8 cellular contexts compared by ENCODE assay signal in the genomic region with DNA sequence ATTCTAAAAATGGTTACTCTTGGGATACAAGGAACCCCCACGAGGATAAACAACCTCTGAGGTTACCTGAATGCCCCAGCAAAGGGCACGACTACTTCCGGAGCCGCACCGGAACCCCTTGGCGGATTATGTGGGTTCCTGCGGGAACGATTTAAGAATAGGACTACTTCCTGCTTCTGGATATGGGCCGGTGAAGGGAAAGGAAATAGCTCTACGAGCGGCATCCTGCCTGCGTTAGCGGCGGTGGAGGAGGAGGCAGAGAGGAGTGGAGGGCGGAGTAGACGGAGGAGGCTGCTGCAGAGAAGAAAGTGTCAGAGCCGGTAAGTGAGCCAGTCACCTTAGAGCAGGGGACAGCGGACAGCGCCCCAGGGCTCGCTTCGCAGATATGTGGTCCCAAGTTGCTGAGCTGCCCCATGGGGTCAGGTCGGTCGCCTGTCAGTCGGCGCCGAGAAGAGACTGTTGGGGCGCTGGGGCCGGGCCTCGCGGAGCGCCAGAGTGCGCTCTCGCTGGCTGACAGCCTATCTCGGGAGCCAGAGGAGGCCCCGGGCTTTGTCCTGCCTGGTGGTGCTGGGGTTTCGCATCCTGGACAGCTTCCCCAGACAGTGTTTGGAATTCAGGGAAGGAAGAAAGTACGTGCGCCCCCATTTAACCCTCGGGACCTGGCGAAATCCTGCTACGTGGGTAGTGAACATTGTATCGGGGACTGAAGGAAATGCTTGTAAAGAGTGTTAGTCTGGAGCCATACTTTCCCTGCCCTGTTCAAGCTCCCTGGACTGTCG. TPM values are rescaled to one million over a fixed set of nuclear protein-coding genes. Genes with fewer than 3 reads are reported as not detected.
DNase-seq lines count a peak whose midpoint lies in the region; ATAC-seq and TF ChIP-seq lines count a peak whose summit lies in the region.

A gene with protein sequence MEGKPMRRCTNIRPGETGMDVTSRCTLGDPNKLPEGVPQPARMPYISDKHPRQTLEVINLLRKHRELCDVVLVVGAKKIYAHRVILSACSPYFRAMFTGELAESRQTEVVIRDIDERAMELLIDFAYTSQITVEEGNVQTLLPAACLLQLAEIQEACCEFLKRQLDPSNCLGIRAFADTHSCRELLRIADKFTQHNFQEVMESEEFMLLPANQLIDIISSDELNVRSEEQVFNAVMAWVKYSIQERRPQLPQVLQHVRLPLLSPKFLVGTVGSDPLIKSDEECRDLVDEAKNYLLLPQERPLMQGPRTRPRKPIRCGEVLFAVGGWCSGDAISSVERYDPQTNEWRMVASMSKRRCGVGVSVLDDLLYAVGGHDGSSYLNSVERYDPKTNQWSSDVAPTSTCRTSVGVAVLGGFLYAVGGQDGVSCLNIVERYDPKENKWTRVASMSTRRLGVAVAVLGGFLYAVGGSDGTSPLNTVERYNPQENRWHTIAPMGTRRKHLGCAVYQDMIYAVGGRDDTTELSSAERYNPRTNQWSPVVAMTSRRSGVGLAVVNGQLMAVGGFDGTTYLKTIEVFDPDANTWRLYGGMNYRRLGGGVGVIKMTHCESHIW (plus strand): TSS at position 223 of the 779 bp plus-strand sequence. CDS start 1,063 bp downstream, outside the sequence.

- H3K36me3 ChIP-seq in PC-3 (ENCODE audit: low read depth, low read length) = peaks cover 4% of the 10 kb centered on the region; the same call in 1 of the 2 replicates
- H3K36me3 ChIP-seq in mucosa of rectum (ENCODE audit: control insufficient read depth in 2 of 2, insufficient read depth in 2 of 2, low read length in 2 of 2) = no peaks in the 10 kb centered on the region

- no peaks in the 10 kb centered on the region for H3F3A ChIP-seq in PC-3 (ENCODE audit: low read length, unreplicated experiment)

- H3K9me3 ChIP-seq in PC-3 (ENCODE audit: low read length) = no peaks in the 10 kb centered on the region
- no peaks in the 10 kb centered on the region for H3K9me3 ChIP-seq in mucosa of rectum (ENCODE audit: control insufficient read depth in 2 of 2, low read length in 2 of 2)

- peaks cover 20% of the 10 kb centered on the region for H3K4me1 ChIP-seq in PC-3 (ENCODE audit: insufficient read depth, low read length)
- H3K4me1 ChIP-seq in mucosa of rectum (ENCODE audit: control insufficient read depth in 2 of 2, insufficient read depth in 2 of 2, low read length in 2 of 2) = peaks cover 0 to 4% of the 10 kb centered on the region in 2 donors

- H3K4me3 ChIP-seq in PC-3 (ENCODE audit: low read length) (peak within 1 kb of the TSS; percentile 72), mucosa of rectum (ENCODE audit: low read length in 2 of 2) (peak within 1 kb of the TSS; percentile 86 to 98)

- CTCF ChIA-PET in PC-3 (lab: Charles Lee) = interaction anchor here (0.7 to 1.0 kb wide), 5 partner anchors 24 to 268 kb away, joined by 3 to 4 read pairs (median 3); no protein-coding TSS in a partner anchor

- intact Hi-C loops in PC-3 (cut with micrococcal nuclease) = loop anchor here (1.0 to 10.0 kb wide), 7 partner anchors 66 to 970 kb away; partner anchors contain the start of genes CENPL and DARS2

- peak; percentile 1; the same call in 1 of the 2 replicates for TF ChIP-seq RAD21 in Ishikawa (IDR thresholded peaks at IDR 0.05; ENCODE audit: low read depth)

- DNase-seq in DMS153 treated with DMSO at 0.1 percent for 48 hours (lab: John Stamatoyannopoulos, UW; ENCODE audit: unreplicated experiment) (peak; percentile 96), PC-3 (peak; percentile 100), activated T-cell treated with anti-CD3 and anti-CD28 coated beads for 48 hours (ENCODE audit: low read depth) (peak; percentile 77), erythroblast (lab: John Stamatoyannopoulos, UW) (peak; percentile 93 to 94)
- DNase-seq in stimulated activated CD8-positive, alpha-beta memory T cell treated with anti-CD3 and anti-CD28 coated beads, Interleukin-4, amount 100 ng/mL, for 48 hours = peak; percentile 86

- H2AFZ ChIP-seq in PC-3 (ENCODE audit: low read length) = peak within 1 kb of the TSS; percentile 87

- H3K9ac ChIP-seq in PC-3 (ENCODE audit: low read length) = peak within 1 kb of the TSS; percentile 68
- peak within 1 kb of the TSS; percentile 84 to 95 for H3K9ac ChIP-seq in mucosa of rectum (ENCODE audit: low read depth in 1 of 2, low read length in 2 of 2)

- ATAC-seq in GM21576 (IDR thresholded peaks at IDR 0.05; ENCODE audit: unreplicated experiment) = peak; percentile 96
- peak; percentile 97 for ATAC-seq in PC-3

- POLR2A ChIA-PET in PC-3 (lab: Charles Lee; ENCODE audit: unreplicated experiment) = interaction anchor here (0.5 to 1.0 kb wide), 9 partner anchors 33 to 285 kb away, joined by 3 to 12 read pairs (median 6); partner anchors contain the start of genes CENPL, DARS2 and PRDX6

- peak; percentile 42; the same call in 1 of the 2 replicates for TF ChIP-seq EP300 in Ishikawa (IDR thresholded peaks at IDR 0.05; ENCODE audit: borderline replicate concordance)

- H3K9me2 ChIP-seq in PC-3 (replicated peaks; ENCODE audit: low read length) = no peaks in the 10 kb centered on the region

- peak; percentile 97 for TF ChIP-seq POLR2A in erythroblast (IDR thresholded peaks at IDR 0.05; ENCODE audit: low read length)

- peaks cover 12% of the 10 kb centered on the region; the same call in 1 of the 2 replicates for H4K20me1 ChIP-seq in PC-3 (ENCODE audit: low read length)

- BruUV-seq in PC-3 (replicated peaks; lab: Mats Ljungman, UMichigan) = TSS peak; percentile 72

- H3K27me3 ChIP-seq in PC-3 (ENCODE audit: low read length) (no peaks in the 10 kb centered on the region), mucosa of rectum (ENCODE audit: control insufficient read depth in 2 of 2, insufficient read depth in 2 of 2, low read length in 2 of 2) (peaks cover 2 to 14% of the 10 kb centered on the region in 2 donors)

- H3K4me2 ChIP-seq in PC-3 (ENCODE audit: low read length) = peak within 1 kb of the TSS; percentile 86

- H3K27ac ChIP-seq in PC-3 (ENCODE audit: low read length) = peak within 1 kb of the TSS; percentile 33
- peak within 1 kb of the TSS; percentile 86 to 91 for H3K27ac ChIP-seq in mucosa of rectum (ENCODE audit: low read depth in 2 of 2, low read length in 2 of 2)

- peaks cover 36% of the 10 kb centered on the region for H3K79me2 ChIP-seq in PC-3 (ENCODE audit: low read length)

- TF ChIP-seq CTCF in PC-3 (conservative IDR thresholded peaks at IDR 0.05; ENCODE audit: low read depth, low read length) = peak; percentile 49

TF ChIP-seq in Ishikawa, 13 proteins besides CTCF, POLR2A, EP300 and RAD21:
- peak; percentile 27; the same call in 1 of the 2 replicates for TF ChIP-seq NFIC (IDR thresholded peaks at IDR 0.05)
- TF ChIP-seq, protein P1, sequence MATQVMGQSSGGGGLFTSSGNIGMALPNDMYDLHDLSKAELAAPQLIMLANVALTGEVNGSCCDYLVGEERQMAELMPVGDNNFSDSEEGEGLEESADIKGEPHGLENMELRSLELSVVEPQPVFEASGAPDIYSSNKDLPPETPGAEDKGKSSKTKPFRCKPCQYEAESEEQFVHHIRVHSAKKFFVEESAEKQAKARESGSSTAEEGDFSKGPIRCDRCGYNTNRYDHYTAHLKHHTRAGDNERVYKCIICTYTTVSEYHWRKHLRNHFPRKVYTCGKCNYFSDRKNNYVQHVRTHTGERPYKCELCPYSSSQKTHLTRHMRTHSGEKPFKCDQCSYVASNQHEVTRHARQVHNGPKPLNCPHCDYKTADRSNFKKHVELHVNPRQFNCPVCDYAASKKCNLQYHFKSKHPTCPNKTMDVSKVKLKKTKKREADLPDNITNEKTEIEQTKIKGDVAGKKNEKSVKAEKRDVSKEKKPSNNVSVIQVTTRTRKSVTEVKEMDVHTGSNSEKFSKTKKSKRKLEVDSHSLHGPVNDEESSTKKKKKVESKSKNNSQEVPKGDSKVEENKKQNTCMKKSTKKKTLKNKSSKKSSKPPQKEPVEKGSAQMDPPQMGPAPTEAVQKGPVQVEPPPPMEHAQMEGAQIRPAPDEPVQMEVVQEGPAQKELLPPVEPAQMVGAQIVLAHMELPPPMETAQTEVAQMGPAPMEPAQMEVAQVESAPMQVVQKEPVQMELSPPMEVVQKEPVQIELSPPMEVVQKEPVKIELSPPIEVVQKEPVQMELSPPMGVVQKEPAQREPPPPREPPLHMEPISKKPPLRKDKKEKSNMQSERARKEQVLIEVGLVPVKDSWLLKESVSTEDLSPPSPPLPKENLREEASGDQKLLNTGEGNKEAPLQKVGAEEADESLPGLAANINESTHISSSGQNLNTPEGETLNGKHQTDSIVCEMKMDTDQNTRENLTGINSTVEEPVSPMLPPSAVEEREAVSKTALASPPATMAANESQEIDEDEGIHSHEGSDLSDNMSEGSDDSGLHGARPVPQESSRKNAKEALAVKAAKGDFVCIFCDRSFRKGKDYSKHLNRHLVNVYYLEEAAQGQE (IDR thresholded peaks at IDR 0.05; ENCODE audit: low read depth) = 0 out of 2 replicates have a peak, but pooled peaks have one; percentile 30
- TF ChIP-seq TEAD4 (IDR thresholded peaks at IDR 0.05) = peak; percentile 45; the same call in 1 of the 2 replicates
- no peak for TF ChIP-seq ZBTB7A (IDR thresholded peaks at IDR 0.05; ENCODE audit: low read depth)
- peak; percentile 86 for TF ChIP-seq TAF1 (IDR thresholded peaks at IDR 0.05; ENCODE audit: low read depth)
- no peak for TF ChIP-seq FOXM1 (IDR thresholded peaks at IDR 0.05; ENCODE audit: borderline replicate concordance, low read depth)
- peak; percentile 65; the same call in 1 of the 2 replicates for TF ChIP-seq YY1 (IDR thresholded peaks at IDR 0.05; ENCODE audit: low read depth)
- peak; percentile 76 for TF ChIP-seq MAX (IDR thresholded peaks at IDR 0.05)
- TF ChIP-seq CEBPB (IDR thresholded peaks at IDR 0.05) = no peak
- no peak for TF ChIP-seq CREB1 (IDR thresholded peaks at IDR 0.05; ENCODE audit: low read depth)
- TF ChIP-seq TCF12 (IDR thresholded peaks at IDR 0.05; ENCODE audit: low read depth) = peak; percentile 76
- TF ChIP-seq USF1 (IDR thresholded peaks at IDR 0.05) = peak; percentile 58

RNA-seq across cellular contexts. Expression of the gene that starts here (rescaled TPM):
- 46.2 and 46.4 TPM in 2 replicates for total RNA-seq in PC-3 (2014; rRNA removed)

Comparison
In these comparisons a context has a peak if more than half of its experiments do, and no peak if none do; other contexts are left out.
1. Peak in every context shown above with its lines: DNase-seq, ATAC-seq, H3K4me3 ChIP-seq and H3K27ac ChIP-seq.